In genomic region chr3:127211118-127212060, GRCh38 we compare ENCODE assay signal across 22 cellular contexts. TPM values are rescaled to one million over a fixed set of nuclear protein-coding genes. Genes with fewer than 3 reads are reported as not detected.
"Had no signal": no experiment of that assay in that cellular context is flagged by ENCODE, and none has a peak within 500 bp of the region (broad histone marks: within the 10 kb centered on the region; RNA-seq: fewer than 3 reads in every experiment).

No MANE protein-coding gene starts in this region.

- H3K4me2 ChIP-seq: hepatocyte had no signal

- H3K27me3 ChIP-seq: upper lobe of left lung had no signal

- H3K27ac ChIP-seq: adrenal gland, breast epithelium, epithelial cell of prostate, hepatocyte, left ventricle myocardium inferior, skin epidermis, upper lobe of left lung had no signal

- H3K4me3 ChIP-seq: adrenal gland, breast epithelium, hepatocyte, left ventricle myocardium inferior, skin epidermis, upper lobe of left lung had no signal

- DNase-seq: activated CD4-positive, alpha-beta memory T cell treated with anti-CD3 and anti-CD28 coated beads for 36 hours; activated gamma-delta T cell treated with Interleukin-2 at 50 U/mL for 16 hours; activated T-cell treated with anti-CD3 and anti-CD28 coated beads for 4 hours; dermis blood vessel endothelial cell; foreskin fibroblast; kidney; left ventricle myocardium inferior; mesenchymal stem cell; naive thymus-derived CD8-positive, alpha-beta T cell; stimulated activated CD4-positive, alpha-beta T cell treated with anti-CD3 and anti-CD28 coated beads, Interleukin-2, amount 100 ng/mL, for 48 hours had no signal

- H3K27ac Mint-ChIP-seq: activated CD4-positive, alpha-beta memory T cell treated with anti-CD3 and anti-CD28 coated beads for 36 hours; activated naive CD4-positive, alpha-beta T cell treated with anti-CD3 and anti-CD28 coated beads, Interleukin-2, amount 50 U/mL, for 72 hours; activated T-helper 1 cell treated with anti-CD3 and anti-CD28 coated beads, Interleukin-12 subunit alpha, Interleukin-12 subunit beta, Interleukin-2, Interleukin-4 antibody, amounts not matched to agents 30 ng/mL and 10 ng/mL and 1 ng/mL, durations not matched to agents 14 hours and 24 hours and 36 hours; naive thymus-derived CD8-positive, alpha-beta T cell; stimulated activated naive CD8-positive, alpha-beta T cell treated with anti-CD3 and anti-CD28 coated beads, Interleukin-15, Interleukin-2, amounts not matched to agents 100 ng/mL and 50 ng/mL, for 24 hours had no signal

- H3K4me3 Mint-ChIP-seq: activated CD4-positive, alpha-beta memory T cell treated with anti-CD3 and anti-CD28 coated beads for 36 hours; activated T-helper 1 cell treated with anti-CD3 and anti-CD28 coated beads, Interleukin-12 subunit alpha, Interleukin-12 subunit beta, Interleukin-2, Interleukin-4 antibody, amounts not matched to agents 30 ng/mL and 10 ng/mL and 1 ng/mL, durations not matched to agents 14 hours and 24 hours and 36 hours; naive thymus-derived CD8-positive, alpha-beta T cell; stimulated activated naive CD8-positive, alpha-beta T cell treated with anti-CD3 and anti-CD28 coated beads, Interleukin-15, Interleukin-2, amounts not matched to agents 100 ng/mL and 50 ng/mL, for 24 hours had no signal

- H3K36me3 Mint-ChIP-seq: activated CD4-positive, alpha-beta memory T cell treated with anti-CD3 and anti-CD28 coated beads for 36 hours; activated naive CD4-positive, alpha-beta T cell treated with anti-CD3 and anti-CD28 coated beads, Interleukin-2, amount 50 U/mL, for 72 hours; naive thymus-derived CD8-positive, alpha-beta T cell had no signal

- H3K4me1 ChIP-seq: adrenal gland, breast epithelium, left ventricle myocardium inferior had no signal

- H3K9me3 Mint-ChIP-seq: activated CD4-positive, alpha-beta memory T cell treated with anti-CD3 and anti-CD28 coated beads for 36 hours; activated naive CD4-positive, alpha-beta T cell treated with anti-CD3 and anti-CD28 coated beads, Interleukin-2, amount 50 U/mL, for 72 hours; activated T-helper 1 cell treated with anti-CD3 and anti-CD28 coated beads, Interleukin-12 subunit alpha, Interleukin-12 subunit beta, Interleukin-2, Interleukin-4 antibody, amounts not matched to agents 30 ng/mL and 10 ng/mL and 1 ng/mL, durations not matched to agents 14 hours and 24 hours and 36 hours; stimulated activated naive CD8-positive, alpha-beta T cell treated with anti-CD3 and anti-CD28 coated beads, Interleukin-15, Interleukin-2, amounts not matched to agents 100 ng/mL and 50 ng/mL, for 24 hours had no signal

- H3K9me3 ChIP-seq: adrenal gland, breast epithelium, left ventricle myocardium inferior, upper lobe of left lung had no signal

- H2AFZ ChIP-seq: hepatocyte had no signal

- H3K36me3 ChIP-seq: adrenal gland, breast epithelium, left ventricle myocardium inferior, upper lobe of left lung had no signal

- ATAC-seq: activated naive CD4-positive, alpha-beta T cell treated with anti-CD3 and anti-CD28 coated beads, Interleukin-2, amount 50 U/mL, for 72 hours; naive thymus-derived CD8-positive, alpha-beta T cell had no signal

RNA-seq across cellular contexts. Expression of gene PRR23E, which starts 18.5 kb away (rescaled TPM):
- total RNA-seq: activated CD4-positive, alpha-beta memory T cell treated with anti-CD3 and anti-CD28 coated beads for 36 hours; activated naive CD4-positive, alpha-beta T cell treated with anti-CD3 and anti-CD28 coated beads, Interleukin-2, amount 50 U/mL, for 72 hours; activated T-helper 1 cell treated with anti-CD3 and anti-CD28 coated beads, Interleukin-12 subunit alpha, Interleukin-12 subunit beta, Interleukin-2, Interleukin-4 antibody, amounts not matched to agents 30 ng/mL and 10 ng/mL and 1 ng/mL, durations not matched to agents 14 hours and 24 hours and 36 hours; adrenal gland; astrocyte; breast epithelium; chondrocyte; dermis blood vessel endothelial cell; hepatocyte; kidney; left ventricle myocardium inferior; naive thymus-derived CD8-positive, alpha-beta T cell; T-helper 2 cell treated with Interferon-gamma antibody and Interleukin-4, amounts not matched to agents 100 ng/mL and 5 ng/mL, for 36 hours; upper lobe of left lung had no signal
- polyA plus RNA-seq: adrenal gland; hepatocyte; naive thymus-derived CD8-positive, alpha-beta T cell had no signal
